8 cellular contexts compared by ENCODE assay signal in genomic region chr7:99380032-99380822, GRCh38. TPM values are rescaled to one million over a fixed set of nuclear protein-coding genes. Genes with fewer than 3 reads are reported as not detected.
DNase-seq lines count a peak whose midpoint lies in the region; ATAC-seq, FAIRE-seq and TF ChIP-seq lines count a peak whose summit lies in the region.

No MANE protein-coding gene starts in this region.

- FAIRE-seq in HTR-8/SVneo (lab: Jason Lieb, UNC): no peak

- H3K27ac Mint-ChIP-seq in CD14-positive monocyte: peak overlapping the region; percentile 97 to 100 (median 99)

- H3K36me3 Mint-ChIP-seq in CD14-positive monocyte: peaks cover 26 to 65% of the 10 kb centered on the region in 2 donors

- peak; percentile 36 for ATAC-seq in GM19438 (IDR thresholded peaks at IDR 0.05; ENCODE audit: low read depth, unreplicated experiment)
- peak; percentile 1 for ATAC-seq in HG03521 (IDR thresholded peaks at IDR 0.05; ENCODE audit: unreplicated experiment)

- intact Hi-C loops in CD14-positive monocyte (cut with micrococcal nuclease): no loop called here

- DNase-seq in CD14-positive monocyte (ENCODE audit: low spot score) (peak; percentile 88), fibroblast of the aortic adventitia (ENCODE audit: low read depth) (peak; percentile 65), pons (ENCODE audit: low spot score) (peak; percentile 83), NCI-H1930 (lab: John Stamatoyannopoulos, UW) (no peak), HTR-8/SVneo (ENCODE audit: insufficient read length, low spot score) (no peak)
- DNase-seq in activated CD4-positive, alpha-beta T cell treated with anti-CD3 and anti-CD28 coated beads, Interleukin-2, amount 50 U/mL, for 48 hours: peak; percentile 60 to 70

- H3K4me3 Mint-ChIP-seq in CD14-positive monocyte: peak overlapping the region; percentile 88 to 96

- H3K9me3 Mint-ChIP-seq in CD14-positive monocyte: peaks cover 0 to 1% (median 0%) of the 10 kb centered on the region in 7 donors

- H3K27me3 Mint-ChIP-seq in CD14-positive monocyte (ENCODE audit: low read depth in 3 of 3): peaks cover 0 to 2% (median 0%) of the 10 kb centered on the region in 3 donors

- H3K4me1 Mint-ChIP-seq in CD14-positive monocyte: peaks cover 74% of the 10 kb centered on the region

- peak overlapping the region; percentile 54 for H3K4me3 ChIP-seq in fibroblast of the aortic adventitia (ENCODE audit: low read depth, low read length)

- TF ChIP-seq CTCF in CD14-positive monocyte (IDR thresholded peaks at IDR 0.05): no peak
- no peak for TF ChIP-seq CTCF in fibroblast of the aortic adventitia (IDR thresholded peaks at IDR 0.05; ENCODE audit: insufficient read depth, low read length)

RNA-seq across cellular contexts. Expression of gene ARPC1B, which starts 5.7 kb away (rescaled TPM):
- 1,000 to 10,000 TPM; 1,282 to 1,362 TPM for polyA plus RNA-seq in CD14-positive monocyte
- 249 and 358 TPM in 2 replicates for total RNA-seq in fibroblast of the aortic adventitia (ENCODE audit: low replicate concordance)

RNA-seq across cellular contexts. Expression of gene PDAP1, which starts 28.2 kb away (rescaled TPM):
- 10 to 100 TPM in 1 of 2 donors, 1 to 10 TPM in 1; 9.8 to 16.2 TPM for polyA plus RNA-seq in CD14-positive monocyte
- 29.2 and 66.9 TPM in 2 replicates for total RNA-seq in fibroblast of the aortic adventitia (ENCODE audit: low replicate concordance)

RNA-seq across cellular contexts. Expression of gene BUD31, which starts 28.5 kb away (rescaled TPM):
- polyA plus RNA-seq in CD14-positive monocyte: 100 to 1,000 TPM; 241 to 256 TPM
- total RNA-seq in fibroblast of the aortic adventitia (ENCODE audit: low replicate concordance): 137 and 171 TPM in 2 replicates

RNA-seq across cellular contexts. Expression of gene ARPC1A, which starts 54.5 kb away (rescaled TPM):
- polyA plus RNA-seq in CD14-positive monocyte: 100 to 1,000 TPM; 104 to 107 TPM
- 85.0 and 253 TPM in 2 replicates for total RNA-seq in fibroblast of the aortic adventitia (ENCODE audit: low replicate concordance)

RNA-seq across cellular contexts. Expression of gene PTCD1, which starts 58.4 kb away (rescaled TPM):
- polyA plus RNA-seq in CD14-positive monocyte: 1 to 10 TPM in 1 of 2 donors, under 1 TPM in 1; 0.74 to 1.6 TPM
- 1.3 and 4.4 TPM in 2 replicates for total RNA-seq in fibroblast of the aortic adventitia (ENCODE audit: low replicate concordance)

Comparison
In these comparisons a context has a peak if more than half of its experiments do, and no peak if none do; other contexts are left out.
1. DNase-seq: peak in CD14-positive monocyte (single experiment), activated CD4-positive, alpha-beta T cell treated with anti-CD3 and anti-CD28 coated beads, Interleukin-2, amount 50 U/mL, for 48 hours (2 of 2), fibroblast of the aortic adventitia (single experiment) and pons (single experiment); none in NCI-H1930 (0 of 2) and HTR-8/SVneo (single experiment).